2 cellular contexts compared by ENCODE assay signal in the genomic region with DNA sequence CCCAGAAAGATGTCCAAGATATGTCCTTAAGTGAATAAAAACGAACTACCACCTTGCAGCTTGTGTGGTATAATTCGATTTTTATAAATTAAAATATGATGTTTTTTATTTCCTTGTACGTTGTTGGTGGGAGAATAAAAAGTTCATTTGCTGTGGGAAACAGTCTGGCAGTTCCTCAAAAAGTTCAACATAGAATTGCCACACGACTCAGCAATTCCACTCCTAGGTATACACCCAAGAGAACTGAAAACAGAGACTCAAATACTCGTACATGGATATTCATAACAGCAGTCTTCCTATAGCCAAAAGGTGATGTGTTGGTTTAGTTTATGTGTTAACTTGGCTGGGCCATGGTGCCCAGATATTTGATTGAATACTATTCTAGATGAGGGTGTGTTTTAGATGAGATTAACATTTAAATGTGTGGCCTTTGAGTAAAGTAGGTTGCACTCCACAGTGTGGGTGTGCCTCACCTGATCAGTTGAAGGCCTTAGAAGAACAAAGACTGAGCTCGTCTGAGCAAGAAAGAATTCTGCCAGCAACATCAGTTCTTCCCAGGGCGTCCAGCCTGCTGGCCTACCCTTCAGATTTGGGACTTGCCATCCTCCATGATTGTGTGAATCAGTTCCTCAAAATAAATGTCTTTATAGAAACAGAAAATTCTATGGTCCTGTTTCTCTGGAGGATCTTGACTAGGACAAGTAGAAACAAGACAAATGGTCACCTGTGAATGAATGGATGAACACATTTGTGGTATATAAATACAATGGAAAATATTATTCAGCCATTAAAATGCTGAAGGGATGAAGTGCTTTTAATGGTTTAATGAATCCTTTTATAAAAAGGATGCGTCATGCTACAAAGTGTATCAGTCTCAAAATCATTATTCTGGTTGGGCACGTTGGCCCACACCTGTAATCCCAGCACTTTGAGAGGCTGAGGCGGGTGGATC.
TF ChIP-seq lines count a peak whose summit lies in the region.

No MANE protein-coding gene starts in this region.

TF ChIP-seq in HEK293, 187 proteins besides CTCF, POLR2A, EP300 and RAD21:
- TF ChIP-seq, protein P1, sequence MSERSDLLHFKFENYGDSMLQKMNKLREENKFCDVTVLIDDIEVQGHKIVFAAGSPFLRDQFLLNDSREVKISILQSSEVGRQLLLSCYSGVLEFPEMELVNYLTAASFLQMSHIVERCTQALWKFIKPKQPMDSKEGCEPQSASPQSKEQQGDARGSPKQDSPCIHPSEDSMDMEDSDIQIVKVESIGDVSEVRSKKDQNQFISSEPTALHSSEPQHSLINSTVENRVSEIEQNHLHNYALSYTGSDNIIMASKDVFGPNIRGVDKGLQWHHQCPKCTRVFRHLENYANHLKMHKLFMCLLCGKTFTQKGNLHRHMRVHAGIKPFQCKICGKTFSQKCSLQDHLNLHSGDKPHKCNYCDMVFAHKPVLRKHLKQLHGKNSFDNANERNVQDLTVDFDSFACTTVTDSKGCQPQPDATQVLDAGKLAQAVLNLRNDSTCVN (tag by site-specific recombination; optimal IDR thresholded peaks at IDR 0.05) = no peak
- TF ChIP-seq ZNF140 (tag by site-specific recombination; IDR thresholded peaks at IDR 0.05) (peak; percentile 58; the same call in 1 of the 2 replicates), ZNF10 (tag by site-specific recombination; IDR thresholded peaks at IDR 0.05) (peak; percentile 94), ZNF664 (tag by site-specific recombination; IDR thresholded peaks at IDR 0.05) (0 out of 2 replicates have a peak, but pooled peaks have one; percentile 6), ZNF610 (tag by site-specific recombination; IDR thresholded peaks at IDR 0.05; ENCODE audit: borderline replicate concordance) (no peak)

TF ChIP-seq in GM12878, 131 proteins besides CTCF, POLR2A, EP300 and RAD21:
- peak; percentile 28; the same call in 1 of the 2 replicates for TF ChIP-seq SPI1 (IDR thresholded peaks at IDR 0.05; ENCODE audit: borderline replicate concordance, insufficient read depth, low read depth, low read length)
- TF ChIP-seq, protein P2, sequence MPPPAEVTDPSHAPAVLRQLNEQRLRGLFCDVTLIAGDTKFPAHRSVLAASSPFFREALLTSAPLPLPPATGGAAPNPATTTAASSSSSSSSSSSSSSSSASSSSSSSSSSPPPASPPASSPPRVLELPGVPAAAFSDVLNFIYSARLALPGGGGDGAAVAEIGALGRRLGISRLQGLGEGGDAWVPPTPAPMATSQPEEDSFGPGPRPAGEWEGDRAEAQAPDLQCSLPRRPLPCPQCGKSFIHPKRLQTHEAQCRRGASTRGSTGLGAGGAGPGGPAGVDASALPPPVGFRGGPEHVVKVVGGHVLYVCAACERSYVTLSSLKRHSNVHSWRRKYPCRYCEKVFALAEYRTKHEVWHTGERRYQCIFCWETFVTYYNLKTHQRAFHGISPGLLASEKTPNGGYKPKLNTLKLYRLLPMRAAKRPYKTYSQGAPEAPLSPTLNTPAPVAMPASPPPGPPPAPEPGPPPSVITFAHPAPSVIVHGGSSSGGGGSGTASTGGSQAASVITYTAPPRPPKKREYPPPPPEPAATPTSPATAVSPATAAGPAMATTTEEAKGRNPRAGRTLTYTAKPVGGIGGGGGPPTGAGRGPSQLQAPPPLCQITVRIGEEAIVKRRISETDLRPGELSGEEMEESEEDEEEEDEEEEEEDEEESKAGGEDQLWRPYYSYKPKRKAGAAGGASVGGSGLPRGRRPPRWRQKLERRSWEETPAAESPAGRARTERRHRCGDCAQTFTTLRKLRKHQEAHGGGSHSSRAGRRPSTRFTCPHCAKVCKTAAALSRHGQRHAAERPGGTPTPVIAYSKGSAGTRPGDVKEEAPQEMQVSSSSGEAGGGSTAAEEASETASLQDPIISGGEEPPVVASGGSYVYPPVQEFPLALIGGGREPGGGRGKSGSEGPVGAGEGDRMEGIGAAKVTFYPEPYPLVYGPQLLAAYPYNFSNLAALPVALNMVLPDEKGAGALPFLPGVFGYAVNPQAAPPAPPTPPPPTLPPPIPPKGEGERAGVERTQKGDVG (CRISPR knock-in tag; IDR thresholded peaks at IDR 0.05) = no peak
